ENCODE assay signal across 8 cellular contexts in the genomic region with DNA sequence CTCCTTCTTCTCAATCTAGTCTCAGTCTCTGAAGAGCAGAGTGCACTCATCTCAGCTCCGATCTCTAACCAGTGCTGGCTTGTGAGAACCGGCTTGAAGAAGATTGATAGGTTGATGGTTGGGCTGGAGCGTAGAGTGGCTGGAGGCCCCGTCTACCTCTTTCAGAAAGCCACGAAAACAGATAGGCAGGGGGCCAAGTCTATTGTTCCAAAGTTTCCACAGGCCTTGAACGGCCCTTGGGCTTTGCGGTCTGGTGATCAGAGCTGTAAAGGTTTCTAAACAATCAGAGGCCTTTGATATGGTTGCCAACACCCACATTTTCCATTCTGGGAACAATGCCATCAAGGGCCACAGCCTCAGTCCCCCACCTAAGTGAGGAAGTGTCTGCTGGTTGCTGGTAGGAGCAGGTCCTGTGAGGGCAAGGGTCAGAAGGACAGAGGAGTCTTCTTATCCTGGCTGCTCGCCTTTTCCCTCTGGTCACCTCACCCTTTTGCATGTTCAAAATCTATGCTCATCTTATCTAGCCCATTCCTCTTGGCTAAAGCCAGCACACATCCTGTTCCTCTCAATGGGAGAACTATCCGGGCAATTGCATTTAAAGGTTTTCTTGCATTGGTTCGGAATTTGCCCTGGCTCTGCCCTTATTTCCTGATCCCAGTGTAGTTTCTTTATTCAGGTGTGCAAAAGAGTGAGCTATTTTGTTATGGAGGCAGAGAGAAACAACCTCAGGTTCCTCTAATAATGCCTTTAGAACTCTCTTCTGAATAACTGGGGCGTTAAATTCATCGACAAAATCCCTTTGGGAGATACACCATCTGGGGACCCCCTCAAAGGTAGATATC.
A peak's percentile ranks its signal among the peaks of the same experiment; 100 is the strongest.
DNase-seq lines count a peak whose midpoint lies in the region; ATAC-seq and TF ChIP-seq lines count a peak whose summit lies in the region.

No MANE protein-coding gene starts in this region.

- CTCF ChIA-PET in RWPE1 (lab: Yijun Ruan, JAX), result interaction anchor here (0.7 kb wide), 1 partner anchor 55 kb away, joined by 3 read pairs; no protein-coding TSS in a partner anchor

- H3K36me3 Mint-ChIP-seq in activated naive CD4-positive, alpha-beta T cell treated with anti-CD3 and anti-CD28 coated beads, Interleukin-2, amount 50 U/mL, for 24 hours, result no peaks in the 10 kb centered on the region

- POLR2A ChIA-PET in RWPE1 (lab: Yijun Ruan, JAX; ENCODE audit: low non-redundant PET), result no interaction called here

- DNase-seq in NCI-H748 (lab: John Stamatoyannopoulos, UW; ENCODE audit: unreplicated experiment) (peak; percentile 21), NCI-H748 treated with DMSO at 0.1 percent for 48 hours (lab: John Stamatoyannopoulos, UW) (no peak), RWPE1 (ENCODE audit: low spot score) (no peak), iris pigment epithelial cell (ENCODE audit: low read depth) (peak; percentile 52), cortex of kidney (lab: John Stamatoyannopoulos, UW) (no peak)
- DNase-seq in stimulated activated CD4-positive, alpha-beta T cell treated with anti-CD3 and anti-CD28 coated beads, Interleukin-2, amount 100 ng/mL, for 48 hours, result peak; percentile 67 to 70

- peak overlapping the region; percentile 98 for H3K27ac Mint-ChIP-seq in activated naive CD4-positive, alpha-beta T cell treated with anti-CD3 and anti-CD28 coated beads, Interleukin-2, amount 50 U/mL, for 24 hours

- no peak for TF ChIP-seq CTCF in RWPE1 (conservative IDR thresholded peaks at IDR 0.05; ENCODE audit: low read depth)

- H3K9me3 Mint-ChIP-seq in activated naive CD4-positive, alpha-beta T cell treated with anti-CD3 and anti-CD28 coated beads, Interleukin-2, amount 50 U/mL, for 24 hours, result no peaks in the 10 kb centered on the region

- H3K27ac ChIP-seq in RWPE1, result peak overlapping the region; percentile 73

- no peaks in the 10 kb centered on the region for H3K27me3 Mint-ChIP-seq in activated naive CD4-positive, alpha-beta T cell treated with anti-CD3 and anti-CD28 coated beads, Interleukin-2, amount 50 U/mL, for 24 hours

- peak; percentile 64 for ATAC-seq in HG03432 (IDR thresholded peaks at IDR 0.05; ENCODE audit: unreplicated experiment)

- H3K4me1 Mint-ChIP-seq in activated naive CD4-positive, alpha-beta T cell treated with anti-CD3 and anti-CD28 coated beads, Interleukin-2, amount 50 U/mL, for 24 hours, result peaks cover 65% of the 10 kb centered on the region

- H3K4me3 Mint-ChIP-seq in activated naive CD4-positive, alpha-beta T cell treated with anti-CD3 and anti-CD28 coated beads, Interleukin-2, amount 50 U/mL, for 24 hours, result peak overlapping the region; percentile 84

Comparison
In these comparisons a context has a peak if more than half of its experiments do, and no peak if none do; other contexts are left out.
1. DNase-seq: peak in NCI-H748 (single experiment), iris pigment epithelial cell (single experiment) and stimulated activated CD4-positive, alpha-beta T cell treated with anti-CD3 and anti-CD28 coated beads, Interleukin-2, amount 100 ng/mL, for 48 hours (2 of 2); none in NCI-H748 treated with DMSO at 0.1 percent for 48 hours (single experiment), RWPE1 (single experiment) and cortex of kidney (single experiment).